Comparison of ENCODE assay signal across 19 cellular contexts in genomic region chr4:118774989-118775388, GRCh38.
DNase-seq lines count a peak whose midpoint lies in the region; ATAC-seq, FAIRE-seq and TF ChIP-seq lines count a peak whose summit lies in the region.
"Had no signal": no experiment of that assay in that cellular context is flagged by ENCODE, and none has a peak within 500 bp of the region (broad histone marks: within the 10 kb centered on the region; RNA-seq: fewer than 3 reads in every experiment).

No MANE protein-coding gene starts in this region.

- H4K8ac ChIP-seq in H9 (replicated peaks; ENCODE audit: insufficient read length, low read depth, low read length), result no peak overlapping the region

- H4K5ac ChIP-seq in H9 (ENCODE audit: insufficient read length, low read depth, low read length), result no peak overlapping the region

- no peak overlapping the region for H2BK15ac ChIP-seq in H9 (ENCODE audit: low read depth, low read length)

- H3K36me3 Mint-ChIP-seq in H9 (ENCODE audit: insufficient read depth in 1 of 3, low read depth in 3 of 3) (peaks cover 4 to 18% (median 7%) of the 10 kb centered on the region in 3 experiments; a peak in 6 of 7 replicates), astrocyte (ENCODE audit: low read depth, unreplicated experiment) (peaks cover 19% of the 10 kb centered on the region)
- no peaks in the 10 kb centered on the region for H3K36me3 Mint-ChIP-seq in activated naive CD4-positive, alpha-beta T cell treated with anti-CD3 and anti-CD28 coated beads for 36 hours (ENCODE audit: low read depth)

- DNase-seq in H9 (no peak), astrocyte (ENCODE audit: low read depth) (peak; percentile 48), kidney epithelial cell (ENCODE audit: low read depth) (peak; percentile 19), thoracic aorta (ENCODE audit: low spot score) (no peak), NCI-H1694 (lab: John Stamatoyannopoulos, UW) (no peak), NCI-H2029 (lab: John Stamatoyannopoulos, UW) (no peak), DMS114 treated with DMSO at 0.1 percent for 48 hours (lab: John Stamatoyannopoulos, UW; ENCODE audit: unreplicated experiment) (no peak)
- DNase-seq in activated naive CD4-positive, alpha-beta T cell treated with anti-CD3 and anti-CD28 coated beads for 36 hours, result no peak
- DNase-seq: activated gamma-delta T cell treated with Interleukin-2 at 50 U/mL for 16 hours; body of pancreas; effector CD8-positive, alpha-beta T cell; NCI-H1930; NCI-H748 treated with DMSO at 0.1 percent for 48 hours; Peyer's patch; SW 1271 had no signal

- H2BK5ac ChIP-seq in H9 (ENCODE audit: insufficient read length, low read length), result no peak overlapping the region

- H3K27ac Mint-ChIP-seq in H9 (peak overlapping the region; percentile 0 to 78 (median 9); a peak in 3 of 7 replicates), astrocyte (ENCODE audit: unreplicated experiment) (no peak overlapping the region)
- no peak overlapping the region for H3K27ac Mint-ChIP-seq in activated naive CD4-positive, alpha-beta T cell treated with anti-CD3 and anti-CD28 coated beads for 36 hours
- H3K27ac Mint-ChIP-seq: stimulated activated memory B cell treated with anti-CD40 and anti-IgM and Interleukin-4, amounts not matched to agents 10 μg/mL and 1 μg/mL and 100 μg/mL, for 72 hours had no signal

- H3K9me3 ChIP-seq in H9 (ENCODE audit: control insufficient read depth, low read depth, low read length) (no peaks in the 10 kb centered on the region), astrocyte (ENCODE audit: insufficient read depth, low read depth, low read length) (no peaks in the 10 kb centered on the region), thoracic aorta (no peaks in the 10 kb centered on the region)
- H3K9me3 ChIP-seq: body of pancreas, Peyer's patch had no signal

- intact Hi-C loops in activated naive CD4-positive, alpha-beta T cell treated with anti-CD3 and anti-CD28 coated beads for 36 hours (cut with micrococcal nuclease), result loop anchor here (5.0 to 10.0 kb wide), 2 partner anchors 267 to 520 kb away; no protein-coding TSS in a partner anchor

- no peak overlapping the region for H3K4ac ChIP-seq in H9 (ENCODE audit: low read depth, low read length)

- no peak overlapping the region for H3K23ac ChIP-seq in H9 (ENCODE audit: insufficient read length, low read depth, low read length)

- H3T11ph ChIP-seq in H9 (ENCODE audit: low read length), result no peak overlapping the region

- H3K9ac ChIP-seq in H9 (ENCODE audit: extremely low read depth, insufficient read length, low read length) (no peak overlapping the region), astrocyte (ENCODE audit: low read length) (no peak overlapping the region)

- H3K18ac ChIP-seq in H9 (ENCODE audit: insufficient read length, low read depth, low read length), result no peak overlapping the region

- H3K4me3 ChIP-seq in astrocyte (ENCODE audit: insufficient read depth, low read depth, low read length) (no peak overlapping the region), kidney epithelial cell (ENCODE audit: low read depth, low read length) (no peak overlapping the region), thoracic aorta (no peak overlapping the region)
- H3K4me3 ChIP-seq: body of pancreas, Peyer's patch had no signal

- no peaks in the 10 kb centered on the region for H3K79me1 ChIP-seq in H9 (ENCODE audit: insufficient read depth, low read depth, low read length, poor library complexity, severe bottlenecking)

- TF ChIP-seq CTCF in H9 (conservative IDR thresholded peaks at IDR 0.05) (no peak), astrocyte (IDR thresholded peaks at IDR 0.05; ENCODE audit: insufficient read depth, low read depth, low read length) (no peak), kidney epithelial cell (IDR thresholded peaks at IDR 0.05; ENCODE audit: insufficient read depth, low read length, poor library complexity, severe bottlenecking) (no peak), thoracic aorta (IDR thresholded peaks at IDR 0.05) (no peak)

- H2AK5ac ChIP-seq in H9 (ENCODE audit: insufficient read length, low read length), result no peak overlapping the region

- H3K4me2 ChIP-seq in H9 (ENCODE audit: insufficient read depth, insufficient read length, low read length) (no peak overlapping the region), astrocyte (ENCODE audit: low read length) (peak overlapping the region; percentile 14)

- no peak overlapping the region for H4K91ac ChIP-seq in H9 (ENCODE audit: insufficient read length, low read depth, low read length)

- no CpG with 5 or more reads among the region's 3 CpGs for WGBS in H9 (ENCODE audit: extremely low coverage, insufficient read length, low lambda C conversion rate)

- H3K27me3 ChIP-seq in H9 (ENCODE audit: insufficient read depth, low read length) (no peaks in the 10 kb centered on the region), astrocyte (ENCODE audit: insufficient read depth, low read length) (no peaks in the 10 kb centered on the region), kidney epithelial cell (ENCODE audit: control insufficient read depth, insufficient read depth, low read length) (no peaks in the 10 kb centered on the region), thoracic aorta (replicated peaks; ENCODE audit: insufficient read depth) (no peaks in the 10 kb centered on the region)
- H3K27me3 ChIP-seq: body of pancreas, Peyer's patch had no signal

- H3K23me2 ChIP-seq in H9 (ENCODE audit: insufficient read length, low read depth, low read length, poor library complexity, severe bottlenecking), result no peaks in the 10 kb centered on the region

- H3K14ac ChIP-seq in H9 (ENCODE audit: insufficient read depth, low read length), result no peak overlapping the region

- H3K79me2 ChIP-seq in H9 (ENCODE audit: insufficient read depth, low read length) (no peaks in the 10 kb centered on the region), astrocyte (ENCODE audit: insufficient read depth, low read length) (peaks cover 59% of the 10 kb centered on the region)

- CTCF ChIA-PET in activated naive CD4-positive, alpha-beta T cell treated with anti-CD3 and anti-CD28 coated beads for 36 hours (lab: Charles Lee), result interaction anchor here (0.6 to 2.0 kb wide), 3 partner anchors 11 to 115 kb away, joined by 3 to 14 read pairs (median 5); partner anchors contain the start of gene SYNPO2

- H3K4me1 Mint-ChIP-seq in H9, result peaks cover 17 to 18% of the 10 kb centered on the region in 2 experiments
- peaks cover 53% of the 10 kb centered on the region for H3K4me1 Mint-ChIP-seq in astrocyte (ENCODE audit: low read depth, unreplicated experiment)
- no peaks in the 10 kb centered on the region for H3K4me1 Mint-ChIP-seq in activated naive CD4-positive, alpha-beta T cell treated with anti-CD3 and anti-CD28 coated beads for 36 hours (ENCODE audit: low read depth)
- H3K4me1 Mint-ChIP-seq: CD14-positive monocyte; stimulated activated memory B cell treated with anti-CD40 and anti-IgM and Interleukin-4, amounts not matched to agents 10 μg/mL and 1 μg/mL and 100 μg/mL, for 72 hours had no signal

- no peak overlapping the region for H2BK120ac ChIP-seq in H9 (ENCODE audit: low read depth, low read length, poor library complexity, severe bottlenecking)

- ATAC-seq in thoracic aorta (ENCODE audit: insufficient number of reproducible peaks, low FRiP score, low read depth), result no peak
- ATAC-seq: stimulated activated memory B cell treated with anti-CD40 and anti-IgM and Interleukin-4, amounts not matched to agents 10 μg/mL and 1 μg/mL and 100 μg/mL, for 72 hours had no signal

- H3K27ac ChIP-seq in H9 (ENCODE audit: insufficient read length, low read depth, low read length) (no peak overlapping the region), astrocyte (ENCODE audit: low read depth, low read length) (peak overlapping the region; percentile 0), thoracic aorta (peak overlapping the region; percentile 44 to 51)
- H3K27ac ChIP-seq: Peyer's patch, VCaP had no signal

- H4K20me1 ChIP-seq in H9 (ENCODE audit: control insufficient read depth, insufficient read depth, insufficient read length) (no peaks in the 10 kb centered on the region), astrocyte (ENCODE audit: insufficient read depth, low read length) (peaks cover 68% of the 10 kb centered on the region)

- H3K27me3 Mint-ChIP-seq in H9 (ENCODE audit: low read depth) (no peaks in the 10 kb centered on the region), astrocyte (ENCODE audit: low read depth, unreplicated experiment) (no peaks in the 10 kb centered on the region)
- H3K27me3 Mint-ChIP-seq in activated naive CD4-positive, alpha-beta T cell treated with anti-CD3 and anti-CD28 coated beads for 36 hours (ENCODE audit: low read depth), result no peaks in the 10 kb centered on the region
- H3K27me3 Mint-ChIP-seq: stimulated activated memory B cell treated with anti-CD40 and anti-IgM and Interleukin-4, amounts not matched to agents 10 μg/mL and 1 μg/mL and 100 μg/mL, for 72 hours had no signal

- H3K4me3 Mint-ChIP-seq in H9 (no peak overlapping the region), astrocyte (ENCODE audit: unreplicated experiment) (no peak overlapping the region)
- no peak overlapping the region for H3K4me3 Mint-ChIP-seq in activated naive CD4-positive, alpha-beta T cell treated with anti-CD3 and anti-CD28 coated beads for 36 hours
- H3K4me3 Mint-ChIP-seq: CD14-positive monocyte; stimulated activated memory B cell treated with anti-CD40 and anti-IgM and Interleukin-4, amounts not matched to agents 10 μg/mL and 1 μg/mL and 100 μg/mL, for 72 hours had no signal

- H2BK12ac ChIP-seq in H9 (ENCODE audit: insufficient read length, low read depth, low read length), result no peak overlapping the region

- H3K56ac ChIP-seq in H9 (ENCODE audit: insufficient read length, low read depth, low read length), result no peak overlapping the region

- H2BK20ac ChIP-seq in H9 (ENCODE audit: low read depth, low read length, poor library complexity, severe bottlenecking), result no peak overlapping the region

- no peak for FAIRE-seq in astrocyte (lab: Jason Lieb, UNC)
- FAIRE-seq: GM12891 had no signal

- H2AFZ ChIP-seq in H9 (ENCODE audit: low read length) (no peak overlapping the region), astrocyte (ENCODE audit: low read depth, low read length) (no peak overlapping the region)

- H3K9me3 Mint-ChIP-seq in H9 (peaks cover 4 to 6% of the 10 kb centered on the region in 2 experiments; a peak in 4 of 5 replicates), astrocyte (ENCODE audit: unreplicated experiment) (peaks cover under 1% of the 10 kb centered on the region)
- H3K9me3 Mint-ChIP-seq in activated naive CD4-positive, alpha-beta T cell treated with anti-CD3 and anti-CD28 coated beads for 36 hours, result no peaks in the 10 kb centered on the region

- H3K4me1 ChIP-seq in H9 (ENCODE audit: insufficient read depth, low read length) (peaks cover 3% of the 10 kb centered on the region; the same call in 1 of the 2 replicates), astrocyte (ENCODE audit: insufficient read depth, low read length) (peaks cover 30% of the 10 kb centered on the region), thoracic aorta (ENCODE audit: control insufficient read depth in 1 of 2, low read depth in 2 of 2) (peaks cover 14 to 64% of the 10 kb centered on the region in 2 donors)
- H3K4me1 ChIP-seq: Peyer's patch had no signal

- H3K36me3 ChIP-seq in astrocyte (ENCODE audit: insufficient read depth, low read length) (peaks cover 18% of the 10 kb centered on the region), kidney epithelial cell (ENCODE audit: control insufficient read depth, insufficient read depth, low read length) (no peaks in the 10 kb centered on the region), thoracic aorta (no peaks in the 10 kb centered on the region)
- H3K36me3 ChIP-seq: Peyer's patch had no signal

Comparison
In these comparisons a context has a peak if more than half of its experiments do, and no peak if none do; other contexts are left out.
1. DNase-seq: peak in astrocyte (single experiment) and kidney epithelial cell (single experiment); none in H9 (single experiment), thoracic aorta (single experiment), activated naive CD4-positive, alpha-beta T cell treated with anti-CD3 and anti-CD28 coated beads for 36 hours (single experiment), NCI-H1694 (single experiment), NCI-H2029 (single experiment) and DMS114 treated with DMSO at 0.1 percent for 48 hours (single experiment).
2. H3K27ac Mint-ChIP-seq: peak in H9 (3 of 3); none in astrocyte (single experiment) and activated naive CD4-positive, alpha-beta T cell treated with anti-CD3 and anti-CD28 coated beads for 36 hours (single experiment).